In genomic region chr13:98214707-98215106, GRCh38 we compare ENCODE assay signal across 16 cellular contexts. TPM values are rescaled to one million over a fixed set of nuclear protein-coding genes. Genes with fewer than 3 reads are reported as not detected.
DNase-seq lines count a peak whose midpoint lies in the region; ATAC-seq and TF ChIP-seq lines count a peak whose summit lies in the region.
"Had no signal": no experiment of that assay in that cellular context is flagged by ENCODE, and none has a peak within 500 bp of the region (broad histone marks: within the 10 kb centered on the region; RNA-seq: fewer than 3 reads in every experiment).

No MANE protein-coding gene starts in this region.

- H3K9ac ChIP-seq in mammary epithelial cell (ENCODE audit: insufficient read depth, low read length): no peak overlapping the region

- no peaks in the 10 kb centered on the region for H3K9me3 Mint-ChIP-seq in MCF 10A (ENCODE audit: unreplicated experiment)
- H3K9me3 Mint-ChIP-seq in stimulated activated memory B cell treated with anti-CD40 and anti-IgM and Interleukin-4, amounts not matched to agents 10 μg/mL and 1 μg/mL and 100 μg/mL, for 72 hours: no peaks in the 10 kb centered on the region
- no peaks in the 10 kb centered on the region for H3K9me3 Mint-ChIP-seq in activated naive CD8-positive, alpha-beta T cell treated with anti-CD3 and anti-CD28 coated beads for 36 hours

- no peaks in the 10 kb centered on the region for H3K27me3 Mint-ChIP-seq in MCF 10A (ENCODE audit: insufficient read depth, unreplicated experiment)
- H3K27me3 Mint-ChIP-seq in stimulated activated memory B cell treated with anti-CD40 and anti-IgM and Interleukin-4, amounts not matched to agents 10 μg/mL and 1 μg/mL and 100 μg/mL, for 72 hours: peaks cover 8% of the 10 kb centered on the region
- peaks cover 6% of the 10 kb centered on the region for H3K27me3 Mint-ChIP-seq in activated naive CD8-positive, alpha-beta T cell treated with anti-CD3 and anti-CD28 coated beads for 36 hours

- intact Hi-C loops in MCF 10A (cut with micrococcal nuclease) (no loop called here), mammary epithelial cell (cut with micrococcal nuclease) (loop anchor here (5.0 kb wide), 1 partner anchor 153 kb away; no protein-coding TSS in a partner anchor), mucosa of descending colon (cut with DNase I, micrococcal nuclease) (no loop called here)

- no peaks in the 10 kb centered on the region for H3K79me2 ChIP-seq in mammary epithelial cell (ENCODE audit: insufficient read depth, low read length)

- no peaks in the 10 kb centered on the region for H3K36me3 Mint-ChIP-seq in MCF 10A (ENCODE audit: insufficient read depth, unreplicated experiment)
- H3K36me3 Mint-ChIP-seq in stimulated activated memory B cell treated with anti-CD40 and anti-IgM and Interleukin-4, amounts not matched to agents 10 μg/mL and 1 μg/mL and 100 μg/mL, for 72 hours: no peaks in the 10 kb centered on the region
- no peaks in the 10 kb centered on the region for H3K36me3 Mint-ChIP-seq in activated naive CD8-positive, alpha-beta T cell treated with anti-CD3 and anti-CD28 coated beads for 36 hours

- no peaks in the 10 kb centered on the region for H4K20me1 ChIP-seq in mammary epithelial cell (ENCODE audit: insufficient read depth, low read length)

- in situ Hi-C loops in T47D (cut with HindIII; ENCODE audit: low pct_unique_long_range_greater_than_20kb, low sequenced_read_pairs) (no loop called here), mammary epithelial cell (cut with MboI; ENCODE audit: low sequenced_read_pairs in 2 of 2) (no loop called here)

- H3K9me3 ChIP-seq in mammary epithelial cell (replicated peaks; ENCODE audit: insufficient read depth, low read length) (no peaks in the 10 kb centered on the region), mucosa of descending colon (no peaks in the 10 kb centered on the region)
- H3K9me3 ChIP-seq: A549 had no signal

- CTCF ChIA-PET in MCF 10A (lab: Yijun Ruan, JAX): interaction anchor here (1.1 kb wide), 1 partner anchor 14 kb away, joined by 6 read pairs; no protein-coding TSS in a partner anchor
- CTCF ChIA-PET in mammary epithelial cell (lab: Charles Lee; ENCODE audit: low non-redundant PET): no interaction called here

- H3K4me3 ChIP-seq in mammary epithelial cell (replicated peaks in 1 of 3; ENCODE audit: insufficient read depth in 1 of 3, low read depth in 2 of 3, low read length in 3 of 3) (no peak overlapping the region), mucosa of descending colon (no peak overlapping the region)
- H3K4me3 ChIP-seq: A549, K562 had no signal

- H3K4me1 ChIP-seq in mammary epithelial cell (ENCODE audit: insufficient read depth, low read length) (peaks cover 4% of the 10 kb centered on the region), mucosa of descending colon (ENCODE audit: low read depth) (peaks cover 12% of the 10 kb centered on the region)
- H3K4me1 ChIP-seq: A549 had no signal

- TF ChIP-seq CTCF in MCF 10A (IDR thresholded peaks at IDR 0.05; ENCODE audit: unreplicated experiment): no peak
- no peak for TF ChIP-seq CTCF in mammary epithelial cell (conservative IDR thresholded peaks at IDR 0.05 in 1 of 2, IDR thresholded peaks at IDR 0.05 in 1 of 2; ENCODE audit: extremely low read depth in 1 of 2, insufficient read depth in 1 of 2, low read depth in 1 of 2, low read length in 2 of 2)
- TF ChIP-seq CTCF in mucosa of descending colon (IDR thresholded peaks at IDR 0.05): no peak

- 64% methylated on average over 6 of the region's 6 CpGs for WGBS in mammary epithelial cell (ENCODE audit: low coverage, missing lambda C conversion rate)

- no peak overlapping the region for H3K27ac ChIP-seq in mammary epithelial cell (ENCODE audit: insufficient read depth, low read depth, low read length)
- H3K27ac ChIP-seq: A549 had no signal

- dilution Hi-C loops in mammary epithelial cell (cut with HindIII; ENCODE audit: low sequenced_read_pairs): no loop called here

- no peaks in the 10 kb centered on the region for H3K27me3 ChIP-seq in mammary epithelial cell (ENCODE audit: insufficient read depth, low read length)

- H3K4me3 Mint-ChIP-seq in MCF 10A (ENCODE audit: unreplicated experiment): no peak overlapping the region
- H3K4me3 Mint-ChIP-seq in stimulated activated memory B cell treated with anti-CD40 and anti-IgM and Interleukin-4, amounts not matched to agents 10 μg/mL and 1 μg/mL and 100 μg/mL, for 72 hours: no peak overlapping the region
- no peak overlapping the region for H3K4me3 Mint-ChIP-seq in activated naive CD8-positive, alpha-beta T cell treated with anti-CD3 and anti-CD28 coated beads for 36 hours

- POLR2A ChIA-PET in MCF 10A (lab: Yijun Ruan, JAX): no interaction called here

- no peak overlapping the region for H2AFZ ChIP-seq in mammary epithelial cell (ENCODE audit: low read depth, low read length)

- peak; percentile 90 for ATAC-seq in mucosa of descending colon
- no peak for ATAC-seq in stimulated activated memory B cell treated with anti-CD40 and anti-IgM and Interleukin-4, amounts not matched to agents 10 μg/mL and 1 μg/mL and 100 μg/mL, for 72 hours
- ATAC-seq in GM19035 (IDR thresholded peaks at IDR 0.05; ENCODE audit: unreplicated experiment): no peak
- ATAC-seq: A549, K562 had no signal

- no peak overlapping the region for H3K27ac Mint-ChIP-seq in MCF 10A (ENCODE audit: low read depth, unreplicated experiment)
- H3K27ac Mint-ChIP-seq in stimulated activated memory B cell treated with anti-CD40 and anti-IgM and Interleukin-4, amounts not matched to agents 10 μg/mL and 1 μg/mL and 100 μg/mL, for 72 hours: no peak overlapping the region
- no peak overlapping the region for H3K27ac Mint-ChIP-seq in activated naive CD8-positive, alpha-beta T cell treated with anti-CD3 and anti-CD28 coated beads for 36 hours

- DNase-seq in T47D (ENCODE audit: low read depth in 1 of 2, low spot score in 1 of 2): peak; percentile 55 to 89
- DNase-seq in MCF 10A (ENCODE audit: unreplicated experiment): no peak
- peak; percentile 44 for DNase-seq in mammary epithelial cell
- DNase-seq in mucosa of descending colon: peak in 1 of 3 donors; percentile 72
- no peak for DNase-seq in activated naive CD8-positive, alpha-beta T cell treated with anti-CD3 and anti-CD28 coated beads for 36 hours
- no peak for DNase-seq in NCI-H345 treated with DMSO at 0.1 percent for 48 hours (lab: John Stamatoyannopoulos, UW; ENCODE audit: unreplicated experiment)
- DNase-seq: activated CD4-positive, alpha-beta T cell treated with anti-CD3 and anti-CD28 coated beads, Interleukin-2, amount 50 U/mL, for 4 hours; activated effector memory CD4-positive, alpha-beta T cell treated with anti-CD3 and anti-CD28 coated beads, Interleukin-2, amount 50 U/mL, for 16 hours; NCI-H1694 treated with DMSO at 0.1 percent for 48 hours; OCI-M1 had no signal

- BruUV-seq in MCF 10A (replicated peaks; lab: Mats Ljungman, UMichigan): no TSS peak
- no TSS peak for BruUV-seq in mammary epithelial cell (replicated peaks; lab: Mats Ljungman, UMichigan)

- no peak overlapping the region for H3K4me2 ChIP-seq in mammary epithelial cell (ENCODE audit: insufficient read depth, low read depth, low read length)
- H3K4me2 ChIP-seq: A549 had no signal

- no peaks in the 10 kb centered on the region for H3K36me3 ChIP-seq in mammary epithelial cell (ENCODE audit: insufficient read depth, low read length)
- H3K36me3 ChIP-seq in mucosa of descending colon (ENCODE audit: low read depth): no peaks in the 10 kb centered on the region

- no peaks in the 10 kb centered on the region for H3K4me1 Mint-ChIP-seq in MCF 10A (ENCODE audit: insufficient read depth, unreplicated experiment)
- peaks cover 6% of the 10 kb centered on the region for H3K4me1 Mint-ChIP-seq in stimulated activated memory B cell treated with anti-CD40 and anti-IgM and Interleukin-4, amounts not matched to agents 10 μg/mL and 1 μg/mL and 100 μg/mL, for 72 hours
- H3K4me1 Mint-ChIP-seq in activated naive CD8-positive, alpha-beta T cell treated with anti-CD3 and anti-CD28 coated beads for 36 hours: no peaks in the 10 kb centered on the region

RNA-seq across cellular contexts. Expression of gene RNF113B, which starts 37.6 kb away (rescaled TPM):
- not detected in 2 replicates for total RNA-seq in MCF 10A (2022)
- total RNA-seq in mammary epithelial cell: not detected
- polyA plus RNA-seq in mammary epithelial cell: not detected
- not detected for polyA minus RNA-seq in mammary epithelial cell
- total RNA-seq in mucosa of descending colon: not detected
- total RNA-seq in activated naive CD8-positive, alpha-beta T cell treated with anti-CD3 and anti-CD28 coated beads for 36 hours: not detected
- total RNA-seq: K562; T-helper 1 cell treated with Interleukin-12 subunit alpha and Interleukin-12 subunit beta and Interleukin-4 antibody, amounts not matched to agents 30 ng/mL and 1 ng/mL, for 36 hours; temporal lobe had no signal
- polyA plus RNA-seq: A549 had no signal

Comparison
In these comparisons a context has a peak if more than half of its experiments do, and no peak if none do; other contexts are left out.
1. DNase-seq: peak in T47D (2 of 2) and mammary epithelial cell (single experiment); none in MCF 10A (single experiment), activated naive CD8-positive, alpha-beta T cell treated with anti-CD3 and anti-CD28 coated beads for 36 hours (single experiment) and NCI-H345 treated with DMSO at 0.1 percent for 48 hours (single experiment).